ENCODE assay signal across 29 cellular contexts in genomic region chr9:113322671-113323070, GRCh38. TPM values are rescaled to one million over a fixed set of nuclear protein-coding genes. Genes with fewer than 3 reads are reported as not detected.
"Had no signal": no experiment of that assay in that cellular context is flagged by ENCODE, and none has a peak within 500 bp of the region (broad histone marks: within the 10 kb centered on the region; RNA-seq: fewer than 3 reads in every experiment).

No MANE protein-coding gene starts in this region.

- H3K9me3 Mint-ChIP-seq: dendritic cell treated with granulocyte-macrophage colony-stimulating factor and Interleukin-4, amounts not matched to agents 40 ng/mL and 50 ng/mL, for 4 days; effector memory CD8-positive, alpha-beta T cell; memory B cell had no signal

- H3K36me3 ChIP-seq: colonic mucosa, gastrocnemius medialis had no signal

- H3K36me3 Mint-ChIP-seq: memory B cell had no signal

- H3K9me3 ChIP-seq: colonic mucosa, esophagus squamous epithelium, gastrocnemius medialis, heart right ventricle, lower lobe of right lung had no signal

- H3K27me3 Mint-ChIP-seq: dendritic cell treated with granulocyte-macrophage colony-stimulating factor and Interleukin-4, amounts not matched to agents 40 ng/mL and 50 ng/mL, for 4 days had no signal

- H3K27ac Mint-ChIP-seq: dendritic cell treated with granulocyte-macrophage colony-stimulating factor and Interleukin-4, amounts not matched to agents 40 ng/mL and 50 ng/mL, for 4 days; effector memory CD8-positive, alpha-beta T cell; memory B cell had no signal

- H3K4me3 ChIP-seq: colonic mucosa, esophagus squamous epithelium, gastrocnemius medialis, heart right ventricle, lower lobe of right lung had no signal

- H3K27me3 ChIP-seq: colonic mucosa, esophagus squamous epithelium, gastrocnemius medialis, heart right ventricle had no signal

- H3K4me1 Mint-ChIP-seq: memory B cell had no signal

- H3K4me1 ChIP-seq: colonic mucosa, esophagus squamous epithelium, gastrocnemius medialis, lower lobe of right lung had no signal

- H3K27ac ChIP-seq: colonic mucosa, epithelial cell of prostate, esophagus squamous epithelium, gastrocnemius medialis, heart right ventricle, lower lobe of right lung had no signal

- DNase-seq: cerebellar nuclear complex; colonic mucosa; cortex of kidney; effector CD8-positive, alpha-beta T cell; effector memory CD8-positive, alpha-beta T cell; erythroblast; esophagus squamous epithelium; foreskin fibroblast; foreskin melanocyte; gastrocnemius medialis; glutamatergic neuron; head of caudate nucleus; heart right ventricle; hippocampal formation; kidney glomerular epithelial cell; left colon; left ventricle myocardium superior; lower lobe of right lung; mesendoderm; midbrain had no signal

- H3K4me3 Mint-ChIP-seq: dendritic cell treated with granulocyte-macrophage colony-stimulating factor and Interleukin-4, amounts not matched to agents 40 ng/mL and 50 ng/mL, for 4 days; effector memory CD8-positive, alpha-beta T cell; memory B cell had no signal

RNA-seq across cellular contexts. Expression of gene RNF183, which starts 19.5 kb away (rescaled TPM):
- total RNA-seq: chondrocyte, dermis microvascular lymphatic vessel endothelial cell, gastrocnemius medialis, glomerular endothelial cell, left ventricle myocardium superior, lower lobe of right lung, lung microvascular endothelial cell, mononuclear cell had no signal
- polyA plus RNA-seq: keratinocyte had no signal

RNA-seq across cellular contexts. Expression of gene BSPRY, which starts 26.7 kb away (rescaled TPM):
- total RNA-seq: chondrocyte, dermis microvascular lymphatic vessel endothelial cell, glomerular endothelial cell, lung microvascular endothelial cell had no signal
